ENCODE assay signal across 28 cellular contexts in genomic region chr4:8136972-8137710, GRCh38.
"Had no signal": no experiment of that assay in that cellular context is flagged by ENCODE, and none has a peak within 500 bp of the region (broad histone marks: within the 10 kb centered on the region; RNA-seq: fewer than 3 reads in every experiment).

No MANE protein-coding gene starts in this region.

- H3K9ac ChIP-seq: neural progenitor cell, parathyroid adenoma had no signal

- H3K36me3 ChIP-seq: left lung, neural progenitor cell, neutrophil, right atrium auricular region, sigmoid colon, stomach, thyroid gland, transverse colon, upper lobe of right lung had no signal

- H3K27ac ChIP-seq: left lung, neural progenitor cell, neutrophil, parathyroid adenoma, right atrium auricular region, sigmoid colon, stomach, testis, thyroid gland, transverse colon, upper lobe of right lung had no signal

- H3K79me2 ChIP-seq: parathyroid adenoma had no signal

- ATAC-seq: left colon; left lung; natural killer cell; stimulated activated memory B cell treated with anti-CD40 and anti-IgM and Interleukin-4, amounts not matched to agents 10 μg/mL and 1 μg/mL and 100 μg/mL, for 72 hours; stimulated activated naive CD8-positive, alpha-beta T cell treated with anti-CD3 and anti-CD28 coated beads, Interleukin-15, Interleukin-2, amounts not matched to agents 100 U/mL and 50 U/mL, for 24 hours; upper lobe of right lung had no signal

- H3K27me3 ChIP-seq: left lung, neural progenitor cell, right atrium auricular region, sigmoid colon, stomach, testis, thyroid gland, transverse colon, upper lobe of right lung had no signal

- H3K36me3 Mint-ChIP-seq: mesothelial cell of epicardium, natural killer cell, neural progenitor cell had no signal

- H3K4me2 ChIP-seq: neural progenitor cell had no signal

- H3K4me1 ChIP-seq: left lung, neural progenitor cell, thyroid gland, transverse colon, upper lobe of right lung had no signal

- DNase-seq: hippocampal formation; kidney; left colon; mesendoderm; naive B cell; natural killer cell; nephron progenitor cell; occipital lobe; sigmoid colon; small intestine; stimulated activated CD4-positive, alpha-beta T cell treated with anti-CD3 and anti-CD28 coated beads, Interleukin-1b, Interleukin-23, amount 100 ng/mL, for 48 hours; stimulated activated CD4-positive, alpha-beta T cell treated with anti-CD3 and anti-CD28 coated beads, Interleukin-2, amount 100 ng/mL, for 48 hours; stimulated activated CD4-positive, alpha-beta T cell treated with anti-CD3 and anti-CD28 coated beads, Interleukin-4, amount 100 ng/mL, for 4 hours; stimulated activated CD8-positive, alpha-beta memory T cell treated with anti-CD3 and anti-CD28 coated beads, Interleukin-4, amount 100 ng/mL, for 48 hours; stimulated activated naive CD8-positive, alpha-beta T cell treated with anti-CD3 and anti-CD28 coated beads, Interleukin-15, Interleukin-2, amounts not matched to agents 100 U/mL and 50 U/mL, for 24 hours; stomach; testis; thyroid gland; transverse colon; upper lobe of right lung had no signal

- H3K4me3 ChIP-seq: left lung, lung, neural progenitor cell, right atrium auricular region, sigmoid colon, stomach, testis, thyroid gland, transverse colon, upper lobe of right lung had no signal

- H3K27ac Mint-ChIP-seq: mesothelial cell of epicardium; naive B cell; natural killer cell; nephron progenitor cell; neural progenitor cell; stimulated activated memory B cell treated with anti-CD40 and anti-IgM and Interleukin-4, amounts not matched to agents 10 μg/mL and 1 μg/mL and 100 μg/mL, for 72 hours had no signal

- H3K4me3 Mint-ChIP-seq: mesothelial cell of epicardium; natural killer cell; nephron progenitor cell; neural progenitor cell; stimulated activated memory B cell treated with anti-CD40 and anti-IgM and Interleukin-4, amounts not matched to agents 10 μg/mL and 1 μg/mL and 100 μg/mL, for 72 hours had no signal

- H3K4me1 Mint-ChIP-seq: naive B cell; natural killer cell; stimulated activated memory B cell treated with anti-CD40 and anti-IgM and Interleukin-4, amounts not matched to agents 10 μg/mL and 1 μg/mL and 100 μg/mL, for 72 hours had no signal

- FAIRE-seq: kidney, small intestine had no signal

- H3K9me3 ChIP-seq: neutrophil, right atrium auricular region, sigmoid colon, stomach, testis, thyroid gland, transverse colon, upper lobe of right lung had no signal

- H2AFZ ChIP-seq: neural progenitor cell, parathyroid adenoma had no signal
